Comparison of ENCODE assay signal across 2 cellular contexts in genomic region chr2:46338674-46339073, GRCh38.
A peak's percentile ranks its signal among the peaks of the same experiment; 100 is the strongest.
TF ChIP-seq lines count a peak whose summit lies in the region.

No MANE protein-coding gene starts in this region.

TF ChIP-seq in SK-N-SH, 30 proteins besides CTCF, POLR2A, EP300 and RAD21:
- TF ChIP-seq TCF12 (IDR thresholded peaks at IDR 0.05) (no peak), JUND (IDR thresholded peaks at IDR 0.05) (no peak), YY1 (IDR thresholded peaks at IDR 0.05; ENCODE audit: low read depth) (no peak), RXRA (IDR thresholded peaks at IDR 0.05; ENCODE audit: borderline replicate concordance, low read depth) (no peak), NRF1 (IDR thresholded peaks at IDR 0.05; ENCODE audit: low read depth, low read length) (no peak), ZBTB33 (IDR thresholded peaks at IDR 0.05; ENCODE audit: borderline replicate concordance, low read depth) (no peak), MXI1 (IDR thresholded peaks at IDR 0.05; ENCODE audit: low read depth, low read length) (no peak), SMC3 (IDR thresholded peaks at IDR 0.05; ENCODE audit: low read depth, low read length) (no peak)
- TF ChIP-seq, protein P1, sequence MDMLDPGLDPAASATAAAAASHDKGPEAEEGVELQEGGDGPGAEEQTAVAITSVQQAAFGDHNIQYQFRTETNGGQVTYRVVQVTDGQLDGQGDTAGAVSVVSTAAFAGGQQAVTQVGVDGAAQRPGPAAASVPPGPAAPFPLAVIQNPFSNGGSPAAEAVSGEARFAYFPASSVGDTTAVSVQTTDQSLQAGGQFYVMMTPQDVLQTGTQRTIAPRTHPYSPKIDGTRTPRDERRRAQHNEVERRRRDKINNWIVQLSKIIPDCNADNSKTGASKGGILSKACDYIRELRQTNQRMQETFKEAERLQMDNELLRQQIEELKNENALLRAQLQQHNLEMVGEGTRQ (IDR thresholded peaks at IDR 0.05; ENCODE audit: borderline replicate concordance, low read depth, low read length) = no peak
- TF ChIP-seq, protein P2, sequence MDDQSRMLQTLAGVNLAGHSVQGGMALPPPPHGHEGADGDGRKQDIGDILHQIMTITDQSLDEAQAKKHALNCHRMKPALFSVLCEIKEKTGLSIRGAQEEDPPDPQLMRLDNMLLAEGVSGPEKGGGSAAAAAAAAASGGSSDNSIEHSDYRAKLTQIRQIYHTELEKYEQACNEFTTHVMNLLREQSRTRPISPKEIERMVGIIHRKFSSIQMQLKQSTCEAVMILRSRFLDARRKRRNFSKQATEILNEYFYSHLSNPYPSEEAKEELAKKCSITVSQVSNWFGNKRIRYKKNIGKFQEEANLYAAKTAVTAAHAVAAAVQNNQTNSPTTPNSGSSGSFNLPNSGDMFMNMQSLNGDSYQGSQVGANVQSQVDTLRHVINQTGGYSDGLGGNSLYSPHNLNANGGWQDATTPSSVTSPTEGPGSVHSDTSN (IDR thresholded peaks at IDR 0.05) = no peak
- TF ChIP-seq, protein P3, sequence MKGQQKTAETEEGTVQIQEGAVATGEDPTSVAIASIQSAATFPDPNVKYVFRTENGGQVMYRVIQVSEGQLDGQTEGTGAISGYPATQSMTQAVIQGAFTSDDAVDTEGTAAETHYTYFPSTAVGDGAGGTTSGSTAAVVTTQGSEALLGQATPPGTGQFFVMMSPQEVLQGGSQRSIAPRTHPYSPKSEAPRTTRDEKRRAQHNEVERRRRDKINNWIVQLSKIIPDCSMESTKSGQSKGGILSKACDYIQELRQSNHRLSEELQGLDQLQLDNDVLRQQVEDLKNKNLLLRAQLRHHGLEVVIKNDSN (IDR thresholded peaks at IDR 0.05; ENCODE audit: borderline replicate concordance, low read depth) = no peak

TF ChIP-seq in HepG2, 621 proteins besides CTCF, POLR2A, EP300 and RAD21:
- TF ChIP-seq ZNF230 (CRISPR knock-in tag; IDR thresholded peaks at IDR 0.05) (no peak), MAFK (conservative IDR thresholded peaks at IDR 0.05 in 1 of 2, IDR thresholded peaks at IDR 0.05 in 1 of 2; ENCODE audit: low read length in 2 of 2) (peak; percentile 93), ZNF761 (CRISPR knock-in tag; conservative IDR thresholded peaks at IDR 0.05) (no peak), MAFF (IDR thresholded peaks at IDR 0.05; ENCODE audit: low read depth, low read length) (peak; percentile 86)
